Comparison of ENCODE assay signal across 11 cellular contexts in genomic region chr6:113447088-113447831, GRCh38.
DNase-seq lines count a peak whose midpoint lies in the region; ATAC-seq and TF ChIP-seq lines count a peak whose summit lies in the region.
"Had no signal": no experiment of that assay in that cellular context is flagged by ENCODE, and none has a peak within 500 bp of the region (broad histone marks: within the 10 kb centered on the region; RNA-seq: fewer than 3 reads in every experiment).

No MANE protein-coding gene starts in this region.

- peaks cover 3% of the 10 kb centered on the region for H3K9me3 Mint-ChIP-seq in activated naive CD4-positive, alpha-beta T cell treated with anti-CD3 and anti-CD28 coated beads, Interleukin-2, amount 10 ng/mL, durations not matched to agents 7 days and 5 days

- no peak overlapping the region for H3K27ac Mint-ChIP-seq in activated naive CD4-positive, alpha-beta T cell treated with anti-CD3 and anti-CD28 coated beads, Interleukin-2, amount 10 ng/mL, durations not matched to agents 7 days and 5 days
- H3K27ac Mint-ChIP-seq: activated CD8-positive, alpha-beta T cell treated with anti-CD3 and anti-CD28 coated beads, Interleukin-2, amount 10 ng/mL, durations not matched to agents 7 days and 5 days; H9 had no signal

- H3K27me3 ChIP-seq in HL-60 (ENCODE audit: insufficient read depth, poor library complexity, severe bottlenecking) (no peaks in the 10 kb centered on the region), foreskin keratinocyte (no peaks in the 10 kb centered on the region)
- H3K27me3 ChIP-seq: BE2C had no signal

- no peak overlapping the region for H3K4me3 ChIP-seq in HL-60 (replicated peaks; ENCODE audit: insufficient read depth, low read length)

- DNase-seq in A172 (ENCODE audit: low spot score): peak; percentile 64
- peak; percentile 33 to 54 for DNase-seq in HL-60 (ENCODE audit: low read depth in 1 of 2, low spot score in 1 of 2)
- DNase-seq in SKM-1 (lab: John Stamatoyannopoulos, UW; ENCODE audit: unreplicated experiment): peak; percentile 54
- DNase-seq in foreskin keratinocyte: peak; percentile 80 to 92
- DNase-seq in activated CD8-positive, alpha-beta memory T cell treated with anti-CD3 and anti-CD28 coated beads for 24 hours: no peak
- no peak for DNase-seq in activated naive CD4-positive, alpha-beta T cell treated with anti-CD3 and anti-CD28 coated beads, Interleukin-2, amount 10 ng/mL, durations not matched to agents 7 days and 5 days
- DNase-seq in activated naive CD4-positive, alpha-beta T cell treated with anti-CD3 and anti-CD28 coated beads, Interleukin-2, amount 50 U/mL, for 16 hours: no peak
- DNase-seq: activated CD8-positive, alpha-beta T cell treated with anti-CD3 and anti-CD28 coated beads, Interleukin-2, amount 10 ng/mL, durations not matched to agents 7 days and 5 days; BE2C; H9 had no signal

- ATAC-seq in foreskin keratinocyte (peak; percentile 81), HG02870 (IDR thresholded peaks at IDR 0.05; ENCODE audit: unreplicated experiment) (no peak)
- ATAC-seq: activated CD8-positive, alpha-beta T cell treated with anti-CD3 and anti-CD28 coated beads, Interleukin-2, amount 10 ng/mL, durations not matched to agents 7 days and 5 days had no signal

- no peak overlapping the region for H3K4me3 Mint-ChIP-seq in activated naive CD4-positive, alpha-beta T cell treated with anti-CD3 and anti-CD28 coated beads, Interleukin-2, amount 10 ng/mL, durations not matched to agents 7 days and 5 days
- H3K4me3 Mint-ChIP-seq: activated CD8-positive, alpha-beta T cell treated with anti-CD3 and anti-CD28 coated beads, Interleukin-2, amount 10 ng/mL, durations not matched to agents 7 days and 5 days; H9 had no signal

- no peaks in the 10 kb centered on the region for H3K27me3 Mint-ChIP-seq in activated naive CD4-positive, alpha-beta T cell treated with anti-CD3 and anti-CD28 coated beads, Interleukin-2, amount 10 ng/mL, durations not matched to agents 7 days and 5 days

- H3K36me3 Mint-ChIP-seq in activated naive CD4-positive, alpha-beta T cell treated with anti-CD3 and anti-CD28 coated beads, Interleukin-2, amount 10 ng/mL, durations not matched to agents 7 days and 5 days: no peaks in the 10 kb centered on the region

- H3K27ac ChIP-seq in HL-60 (replicated peaks) (peak overlapping the region; percentile 21; the same call in 1 of the 2 replicates), foreskin keratinocyte (peak overlapping the region; percentile 43)

- CTCF ChIA-PET in activated naive CD4-positive, alpha-beta T cell treated with anti-CD3 and anti-CD28 coated beads, Interleukin-2, amount 10 ng/mL, durations not matched to agents 7 days and 5 days (lab: Charles Lee): no interaction called here

- no peak for TF ChIP-seq CTCF in HL-60 (IDR thresholded peaks at IDR 0.05; ENCODE audit: insufficient read depth, low read length)
- TF ChIP-seq CTCF in foreskin keratinocyte (conservative IDR thresholded peaks at IDR 0.05): no peak

- peaks cover 31% of the 10 kb centered on the region for H3K4me1 ChIP-seq in foreskin keratinocyte
- H3K4me1 ChIP-seq: BE2C had no signal

- H3K4me1 Mint-ChIP-seq in activated naive CD4-positive, alpha-beta T cell treated with anti-CD3 and anti-CD28 coated beads, Interleukin-2, amount 10 ng/mL, durations not matched to agents 7 days and 5 days: no peaks in the 10 kb centered on the region
- H3K4me1 Mint-ChIP-seq: H9 had no signal

Comparison
In these comparisons a context has a peak if more than half of its experiments do, and no peak if none do; other contexts are left out.
1. DNase-seq: peak in A172 (single experiment), HL-60 (2 of 2), SKM-1 (single experiment) and foreskin keratinocyte (2 of 2); none in activated CD8-positive, alpha-beta memory T cell treated with anti-CD3 and anti-CD28 coated beads for 24 hours (single experiment), activated naive CD4-positive, alpha-beta T cell treated with anti-CD3 and anti-CD28 coated beads, Interleukin-2, amount 10 ng/mL, durations not matched to agents 7 days and 5 days (single experiment) and activated naive CD4-positive, alpha-beta T cell treated with anti-CD3 and anti-CD28 coated beads, Interleukin-2, amount 50 U/mL, for 16 hours (single experiment).